Comparison of ENCODE assay signal across 18 cellular contexts in genomic region chr21:45417256-45417950, GRCh38. TPM values are rescaled to one million over a fixed set of nuclear protein-coding genes. Genes with fewer than 3 reads are reported as not detected.
A peak's percentile ranks its signal among the peaks of the same experiment; 100 is the strongest.
DNase-seq lines count a peak whose midpoint lies in the region; ATAC-seq and TF ChIP-seq lines count a peak whose summit lies in the region.
"Had no signal": no experiment of that assay in that cellular context is flagged by ENCODE, and none has a peak within 500 bp of the region (broad histone marks: within the 10 kb centered on the region; RNA-seq: fewer than 3 reads in every experiment).

No MANE protein-coding gene starts in this region.

- DNase-seq in astrocyte of the hippocampus (ENCODE audit: low read depth, low spot score): peak; percentile 51
- DNase-seq in retinal pigment epithelial cell (ENCODE audit: low read depth): no peak
- DNase-seq in activated CD4-positive, alpha-beta T cell treated with anti-CD3 and anti-CD28 coated beads for 36 hours: no peak
- no peak for DNase-seq in activated CD4-positive, alpha-beta T cell treated with anti-CD3 and anti-CD28 coated beads, Interleukin-2, amount 50 U/mL, for 1 hour
- DNase-seq in middle frontal gyrus (ENCODE audit: extremely low spot score, low spot score): no peak
- DNase-seq in NCI-H748 (lab: John Stamatoyannopoulos, UW; ENCODE audit: unreplicated experiment): no peak
- DNase-seq: activated CD8-positive, alpha-beta memory T cell treated with anti-CD3 and anti-CD28 coated beads, Interleukin-2, amount 50 U/mL, for 4 hours; activated naive CD4-positive, alpha-beta T cell treated with anti-CD3 and anti-CD28 coated beads for 36 hours; head of caudate nucleus; NCI-H1092 treated with DMSO at 0.1 percent for 48 hours; NCI-H2227 treated with DMSO at 0.1 percent for 48 hours; SIG-M5; stimulated activated CD4-positive, alpha-beta T cell treated with anti-CD3 and anti-CD28 coated beads, Interleukin-1b, Interleukin-23, amount 100 ng/mL, for 48 hours; T1000 had no signal

- no peak for TF ChIP-seq CTCF in HEK293 (tag by site-specific recombination; IDR thresholded peaks at IDR 0.05)
- no peak for TF ChIP-seq CTCF in retinal pigment epithelial cell (conservative IDR thresholded peaks at IDR 0.05; ENCODE audit: low read depth, low read length)

- H3K27me3 Mint-ChIP-seq in activated CD4-positive, alpha-beta T cell treated with anti-CD3 and anti-CD28 coated beads for 36 hours: peaks cover 4% of the 10 kb centered on the region

- H3K4me3 Mint-ChIP-seq in activated CD4-positive, alpha-beta T cell treated with anti-CD3 and anti-CD28 coated beads for 36 hours: no peak overlapping the region
- H3K4me3 Mint-ChIP-seq: activated naive CD4-positive, alpha-beta T cell treated with anti-CD3 and anti-CD28 coated beads for 36 hours; brain had no signal

- no peak for ATAC-seq in activated CD4-positive, alpha-beta T cell treated with anti-CD3 and anti-CD28 coated beads for 36 hours

- intact Hi-C loops in activated CD4-positive, alpha-beta T cell treated with anti-CD3 and anti-CD28 coated beads for 36 hours (cut with DNase I, micrococcal nuclease): no loop called here

- H3K36me3 Mint-ChIP-seq in activated CD4-positive, alpha-beta T cell treated with anti-CD3 and anti-CD28 coated beads for 36 hours (ENCODE audit: low read depth): no peaks in the 10 kb centered on the region
- H3K36me3 Mint-ChIP-seq: brain had no signal

- H3K4me1 ChIP-seq in HEK293 (ENCODE audit: control insufficient read depth, insufficient read depth, low read length) (peaks cover 6% of the 10 kb centered on the region; the same call in 1 of the 2 replicates), iPS-18a (ENCODE audit: control insufficient read depth, low read depth, low read length) (peaks cover 23% of the 10 kb centered on the region)

- no peaks in the 10 kb centered on the region for H3K4me1 Mint-ChIP-seq in activated CD4-positive, alpha-beta T cell treated with anti-CD3 and anti-CD28 coated beads for 36 hours

- no peak overlapping the region for H3K4me3 ChIP-seq in HEK293 (ENCODE audit: low read depth, low read length)
- H3K4me3 ChIP-seq in iPS-18a (ENCODE audit: low read length): peak overlapping the region; percentile 21
- peak overlapping the region; percentile 31 for H3K4me3 ChIP-seq in retinal pigment epithelial cell (ENCODE audit: low read length)
- H3K4me3 ChIP-seq: esophagus muscularis mucosa had no signal

- no peak overlapping the region for H3K27ac Mint-ChIP-seq in activated CD4-positive, alpha-beta T cell treated with anti-CD3 and anti-CD28 coated beads for 36 hours
- H3K27ac Mint-ChIP-seq: activated naive CD4-positive, alpha-beta T cell treated with anti-CD3 and anti-CD28 coated beads for 36 hours had no signal

- no peaks in the 10 kb centered on the region for H3K27me3 ChIP-seq in iPS-18a (ENCODE audit: control insufficient read depth, insufficient read depth, low read length)
- H3K27me3 ChIP-seq: esophagus muscularis mucosa had no signal

- H3K27ac ChIP-seq in HEK293 (ENCODE audit: extremely low read depth, low read depth, low read length): no peak overlapping the region
- no peak overlapping the region for H3K27ac ChIP-seq in iPS-18a (ENCODE audit: low read length)

- H3K9ac ChIP-seq in iPS-18a (ENCODE audit: low read length): no peak overlapping the region

- CTCF ChIA-PET in HEK293 (lab: Yijun Ruan, JAX): interaction anchor here (0.6 to 1.9 kb wide), 3 partner anchors 65 to 468 kb away, joined by 3 to 5 read pairs (median 4); no protein-coding TSS in a partner anchor
- CTCF ChIA-PET in activated CD4-positive, alpha-beta T cell treated with anti-CD3 and anti-CD28 coated beads for 36 hours (lab: Charles Lee): no interaction called here

- no peaks in the 10 kb centered on the region for H3K9me3 Mint-ChIP-seq in activated CD4-positive, alpha-beta T cell treated with anti-CD3 and anti-CD28 coated beads for 36 hours (ENCODE audit: low read depth)
- H3K9me3 Mint-ChIP-seq: activated naive CD4-positive, alpha-beta T cell treated with anti-CD3 and anti-CD28 coated beads for 36 hours; brain had no signal

- H3K9me3 ChIP-seq in HEK293 (ENCODE audit: control insufficient read depth, insufficient read depth, low read depth, low read length) (no peaks in the 10 kb centered on the region), iPS-18a (ENCODE audit: control insufficient read depth, low read depth, low read length) (no peaks in the 10 kb centered on the region)
- H3K9me3 ChIP-seq: esophagus muscularis mucosa had no signal

- H3K36me3 ChIP-seq in HEK293 (ENCODE audit: control insufficient read depth in 2 of 2, insufficient read depth in 1 of 2, low read length in 2 of 2): peaks cover 0 to 4% of the 10 kb centered on the region in 2 experiments; a peak in 1 of 3 replicates
- peaks cover 8% of the 10 kb centered on the region for H3K36me3 ChIP-seq in iPS-18a (ENCODE audit: control insufficient read depth, low read depth, low read length)

- POLR2A ChIA-PET in HEK293 (lab: Yijun Ruan, JAX): no interaction called here
- POLR2A ChIA-PET in activated CD4-positive, alpha-beta T cell treated with anti-CD3 and anti-CD28 coated beads for 36 hours (lab: Charles Lee): no interaction called here

TF ChIP-seq in HEK293, 187 proteins besides CTCF, POLR2A, EP300 and RAD21:
- TF ChIP-seq ZSCAN23 (tag by site-specific recombination; IDR thresholded peaks at IDR 0.05) (no peak), ZIC2 (tag by site-specific recombination; IDR thresholded peaks at IDR 0.05) (0 out of 2 replicates have a peak, but pooled peaks have one; percentile 10), ZNF596 (tag by site-specific recombination; IDR thresholded peaks at IDR 0.05) (no peak), ZNF214 (tag by site-specific recombination; IDR thresholded peaks at IDR 0.05; ENCODE audit: borderline replicate concordance) (no peak)

RNA-seq across cellular contexts. Expression of gene COL18A1, which starts 12.4 kb away (rescaled TPM):
- total RNA-seq in activated CD4-positive, alpha-beta T cell treated with anti-CD3 and anti-CD28 coated beads for 36 hours: 1 to 10 TPM; 8.0 to 8.8 TPM
